Comparison of ENCODE assay signal across 21 cellular contexts in genomic region chr5:1032551-1033027, GRCh38. TPM values are rescaled to one million over a fixed set of nuclear protein-coding genes. Genes with fewer than 3 reads are reported as not detected.
"Had no signal": no experiment of that assay in that cellular context is flagged by ENCODE, and none has a peak within 500 bp of the region (broad histone marks: within the 10 kb centered on the region; RNA-seq: fewer than 3 reads in every experiment).

No MANE protein-coding gene starts in this region.

- H3K36me3 ChIP-seq: SJCRH30 had no signal

- H3K27me3 ChIP-seq: SJCRH30 had no signal

- H3K9me3 ChIP-seq: SJCRH30, SK-N-SH had no signal

- H3K4me2 ChIP-seq: KMS-11, SK-N-SH had no signal

- H3K4me1 ChIP-seq: SJCRH30 had no signal

- H3K9ac ChIP-seq: KMS-11, SK-N-SH had no signal

- ATAC-seq: activated T-cell treated with anti-CD3 and anti-CD28 coated beads, Interleukin-2, amount 50 U/mL, for 72 hours had no signal

- H3K27ac ChIP-seq: KMS-11, SJCRH30, VCaP had no signal

- H3K4me3 ChIP-seq: SJCRH30 had no signal

- DNase-seq: activated CD4-positive, alpha-beta memory T cell treated with anti-CD3 and anti-CD28 coated beads, Interleukin-2, amount 10 ng/mL, durations not matched to agents 7 days and 5 days; activated CD4-positive, alpha-beta T cell treated with anti-CD3 and anti-CD28 coated beads, Interleukin-2, amount 50 U/mL, for 1 hour; activated CD4-positive, CD25-positive, alpha-beta regulatory T cell; activated CD8-positive, alpha-beta memory T cell treated with anti-CD3 and anti-CD28 coated beads, Interleukin-2, amount 50 U/mL, for 4 hours; activated gamma-delta T cell treated with Interleukin-2 at 50 U/mL for 16 hours; activated naive CD4-positive, alpha-beta T cell treated with anti-CD3 and anti-CD28 coated beads, Interleukin-2, amount 10 ng/mL, durations not matched to agents 7 days and 5 days; activated naive CD8-positive, alpha-beta T cell treated with anti-CD3 and anti-CD28 coated beads for 36 hours; activated T-cell treated with anti-CD3 and anti-CD28 coated beads, Interleukin-2, amount 50 U/mL, for 72 hours; caudate nucleus; NCI-H1092; NCI-H1417; NCI-H1930; NCI-H2107; NCI-H2171 treated with DMSO at 0.1 percent for 48 hours; NCI-H226; NCI-H526; NCI-H82; SJCRH30 had no signal

RNA-seq across cellular contexts. Expression of gene NKD2, which starts 24.0 kb away (rescaled TPM):
- total RNA-seq: SJCRH30 had no signal
- polyA plus RNA-seq: SK-N-SH had no signal
